Comparison of ENCODE assay signal across 16 cellular contexts in genomic region chr2:175698076-175698475, GRCh38.
"Had no signal": no experiment of that assay in that cellular context is flagged by ENCODE, and none has a peak within 500 bp of the region (broad histone marks: within the 10 kb centered on the region; RNA-seq: fewer than 3 reads in every experiment).

No MANE protein-coding gene starts in this region.

- H3K4me3 Mint-ChIP-seq: activated T-helper 1 cell treated with anti-CD3 and anti-CD28 coated beads, Interleukin-12 subunit alpha, Interleukin-12 subunit beta, Interleukin-2, Interleukin-4 antibody, amounts not matched to agents 30 ng/mL and 10 ng/mL and 1 ng/mL, durations not matched to agents 14 hours and 24 hours and 36 hours; dendritic cell treated with granulocyte-macrophage colony-stimulating factor and Interleukin-4, amounts not matched to agents 40 ng/mL and 50 ng/mL, for 4 days; immature natural killer cell had no signal

- H3K9me3 ChIP-seq: heart left ventricle, prostate gland, right lobe of liver, transverse colon, vagina had no signal

- H3K36me3 ChIP-seq: heart left ventricle, prostate gland, right lobe of liver, transverse colon, vagina had no signal

- H3K27ac ChIP-seq: foreskin keratinocyte, heart left ventricle, prostate gland, right lobe of liver, transverse colon, vagina had no signal

- H3K36me3 Mint-ChIP-seq: immature natural killer cell had no signal

- H3K9me3 Mint-ChIP-seq: activated T-helper 1 cell treated with anti-CD3 and anti-CD28 coated beads, Interleukin-12 subunit alpha, Interleukin-12 subunit beta, Interleukin-2, Interleukin-4 antibody, amounts not matched to agents 30 ng/mL and 10 ng/mL and 1 ng/mL, durations not matched to agents 14 hours and 24 hours and 36 hours; dendritic cell treated with granulocyte-macrophage colony-stimulating factor and Interleukin-4, amounts not matched to agents 40 ng/mL and 50 ng/mL, for 4 days; immature natural killer cell had no signal

- H3K4me1 Mint-ChIP-seq: immature natural killer cell had no signal

- ATAC-seq: foreskin keratinocyte; heart left ventricle; right lobe of liver; stimulated activated naive CD8-positive, alpha-beta T cell treated with anti-CD3 and anti-CD28 coated beads, Interleukin-15, Interleukin-2, amounts not matched to agents 100 U/mL and 50 U/mL, for 24 hours had no signal

- H3K4me3 ChIP-seq: heart left ventricle, prostate gland, right lobe of liver, smooth muscle cell, transverse colon, vagina had no signal

- H3K4me1 ChIP-seq: foreskin keratinocyte, heart left ventricle, prostate gland, right lobe of liver, transverse colon, vagina had no signal

- DNase-seq: activated CD4-positive, alpha-beta T cell treated with anti-CD3 and anti-CD28 coated beads, Interleukin-2, amount 50 U/mL, for 1 hour; activated CD4-positive, CD25-positive, alpha-beta regulatory T cell; activated naive CD4-positive, alpha-beta T cell treated with Interleukin-2 at 50 U/mL for 16 hours; cerebellar nuclear complex; effector memory CD4-positive, alpha-beta T cell; foreskin keratinocyte; heart left ventricle; immature natural killer cell; right lobe of liver; stimulated activated naive CD8-positive, alpha-beta T cell treated with anti-CD3 and anti-CD28 coated beads, Interleukin-15, Interleukin-2, amounts not matched to agents 100 U/mL and 50 U/mL, for 24 hours; transverse colon had no signal

- H3K27me3 ChIP-seq: right lobe of liver, vagina had no signal

- H3K27ac Mint-ChIP-seq: activated T-helper 1 cell treated with anti-CD3 and anti-CD28 coated beads, Interleukin-12 subunit alpha, Interleukin-12 subunit beta, Interleukin-2, Interleukin-4 antibody, amounts not matched to agents 30 ng/mL and 10 ng/mL and 1 ng/mL, durations not matched to agents 14 hours and 24 hours and 36 hours; dendritic cell treated with granulocyte-macrophage colony-stimulating factor and Interleukin-4, amounts not matched to agents 40 ng/mL and 50 ng/mL, for 4 days; immature natural killer cell had no signal
